ENCODE assay signal across 26 cellular contexts in genomic region chr3:146110156-146110555, GRCh38.
"Had no signal": no experiment of that assay in that cellular context is flagged by ENCODE, and none has a peak within 500 bp of the region (broad histone marks: within the 10 kb centered on the region; RNA-seq: fewer than 3 reads in every experiment).

No MANE protein-coding gene starts in this region.

- DNase-seq: activated CD4-positive, alpha-beta memory T cell treated with anti-CD3 and anti-CD28 coated beads for 36 hours; activated CD4-positive, alpha-beta T cell treated with anti-CD3 and anti-CD28 coated beads, Interleukin-2, amount 10 ng/mL, durations not matched to agents 7 days and 5 days; activated CD4-positive, CD25-positive, alpha-beta regulatory T cell; activated CD8-positive, alpha-beta memory T cell treated with anti-CD3 and anti-CD28 coated beads for 24 hours; activated effector memory CD4-positive, alpha-beta T cell treated with anti-CD3 and anti-CD28 coated beads, Interleukin-2, amount 50 U/mL, for 16 hours; activated naive CD4-positive, alpha-beta T cell treated with Interleukin-2 at 50 U/mL for 16 hours; activated naive CD8-positive, alpha-beta T cell treated with anti-CD3 and anti-CD28 coated beads, Interleukin-2, amount 50 U/mL, for 24 hours; activated T-cell treated with anti-CD3 and anti-CD28 coated beads, Interleukin-2, amount 50 U/mL, for 4 hours; amygdala; body of pancreas; Karpas-422; MM.1S; NCI-H1105; NCI-H1436; NCI-H187; NCI-H2081; NCI-H510A treated with DMSO at 0.1 percent for 48 hours; NCI-H69; NK-92 treated with Interleukin-12 subunit alpha and Interleukin-12 subunit beta, amount 100 ng/mL, for 24 hours; OCI-M1; SHP77 had no signal

- H3K27ac ChIP-seq: body of pancreas, SJSA1 had no signal

- H3K27me3 ChIP-seq: body of pancreas, SJSA1 had no signal

- H3K27me3 Mint-ChIP-seq: activated CD4-positive, alpha-beta memory T cell treated with anti-CD3 and anti-CD28 coated beads for 36 hours; activated CD4-positive, alpha-beta T cell treated with anti-CD3 and anti-CD28 coated beads, Interleukin-2, amount 10 ng/mL, durations not matched to agents 7 days and 5 days; activated naive CD8-positive, alpha-beta T cell treated with anti-CD3 and anti-CD28 coated beads, Interleukin-2, amount 50 U/mL, for 24 hours had no signal

- H3K27ac Mint-ChIP-seq: activated CD4-positive, alpha-beta memory T cell treated with anti-CD3 and anti-CD28 coated beads for 36 hours; activated CD4-positive, alpha-beta T cell treated with anti-CD3 and anti-CD28 coated beads, Interleukin-2, amount 10 ng/mL, durations not matched to agents 7 days and 5 days; activated naive CD4-positive, alpha-beta T cell treated with anti-CD3 and anti-CD28 coated beads, Interleukin-2, amount 50 U/mL, for 72 hours; activated naive CD8-positive, alpha-beta T cell treated with anti-CD3 and anti-CD28 coated beads, Interleukin-2, amount 50 U/mL, for 24 hours; T-helper 1 cell treated with Interleukin-12 subunit alpha and Interleukin-12 subunit beta and Interleukin-4 antibody, amounts not matched to agents 30 μg/mL and 1 μg/mL, for 36 hours had no signal

- ATAC-seq: activated naive CD4-positive, alpha-beta T cell treated with anti-CD3 and anti-CD28 coated beads, Interleukin-2, amount 50 U/mL, for 72 hours; activated naive CD8-positive, alpha-beta T cell treated with anti-CD3 and anti-CD28 coated beads, Interleukin-2, amount 50 U/mL, for 24 hours; activated T-cell treated with anti-CD3 and anti-CD28 coated beads, Interleukin-2, amount 50 U/mL, for 4 hours; body of pancreas; Panc1; SK-N-SH treated with all-trans-retinoic acid at 6 μM for 48 hours had no signal

- H3K4me3 Mint-ChIP-seq: activated CD4-positive, alpha-beta memory T cell treated with anti-CD3 and anti-CD28 coated beads for 36 hours; activated CD4-positive, alpha-beta T cell treated with anti-CD3 and anti-CD28 coated beads, Interleukin-2, amount 10 ng/mL, durations not matched to agents 7 days and 5 days; activated naive CD8-positive, alpha-beta T cell treated with anti-CD3 and anti-CD28 coated beads, Interleukin-2, amount 50 U/mL, for 24 hours; activated T-cell treated with anti-CD3 and anti-CD28 coated beads, Interleukin-2, amount 50 U/mL, for 4 hours; T-helper 1 cell treated with Interleukin-12 subunit alpha and Interleukin-12 subunit beta and Interleukin-4 antibody, amounts not matched to agents 30 μg/mL and 1 μg/mL, for 36 hours had no signal

- H3K9me3 ChIP-seq: body of pancreas, SJSA1 had no signal

- H3K4me3 ChIP-seq: body of pancreas, SJSA1 had no signal

- H3K4me1 Mint-ChIP-seq: activated CD4-positive, alpha-beta T cell treated with anti-CD3 and anti-CD28 coated beads, Interleukin-2, amount 10 ng/mL, durations not matched to agents 7 days and 5 days; activated naive CD8-positive, alpha-beta T cell treated with anti-CD3 and anti-CD28 coated beads, Interleukin-2, amount 50 U/mL, for 24 hours had no signal

- H3K4me1 ChIP-seq: body of pancreas, SJSA1 had no signal

- H3K36me3 Mint-ChIP-seq: activated CD4-positive, alpha-beta memory T cell treated with anti-CD3 and anti-CD28 coated beads for 36 hours had no signal
